Comparison of ENCODE assay signal across 8 cellular contexts in genomic region chr3:127673191-127674098, GRCh38. TPM values are rescaled to one million over a fixed set of nuclear protein-coding genes. Genes with fewer than 3 reads are reported as not detected.
DNase-seq lines count a peak whose midpoint lies in the region; ATAC-seq and TF ChIP-seq lines count a peak whose summit lies in the region.

No MANE protein-coding gene starts in this region.

- H3K4me1 ChIP-seq in GM23338 (ENCODE audit: insufficient read depth) (peaks cover 5% of the 10 kb centered on the region; the same call in 1 of the 2 replicates), mesendoderm (ENCODE audit: control insufficient read depth, low read depth, low read length) (no peaks in the 10 kb centered on the region)

- H3K36me3 ChIP-seq in GM23338 (ENCODE audit: insufficient read depth) = no peaks in the 10 kb centered on the region
- H3K36me3 ChIP-seq in MG63 = peaks cover 14% of the 10 kb centered on the region
- H3K36me3 ChIP-seq in mesendoderm (ENCODE audit: control insufficient read depth, insufficient read depth, low read length) = no peaks in the 10 kb centered on the region

- H2BK15ac ChIP-seq in mesendoderm (replicated peaks; ENCODE audit: low read depth) = no peak overlapping the region

- no peaks in the 10 kb centered on the region for H3K9me3 ChIP-seq in MG63

- no peak overlapping the region for H2BK120ac ChIP-seq in mesendoderm (ENCODE audit: low read depth, low read length)

- CTCF ChIA-PET in activated CD4-positive, alpha-beta T cell treated with anti-CD3 and anti-CD28 coated beads for 36 hours (lab: Charles Lee) = no interaction called here

- H3K27me3 Mint-ChIP-seq in GM23338 (ENCODE audit: insufficient read depth, low read depth, poor library complexity) = peaks cover 14% of the 10 kb centered on the region
- H3K27me3 Mint-ChIP-seq in activated CD4-positive, alpha-beta T cell treated with anti-CD3 and anti-CD28 coated beads for 36 hours = no peaks in the 10 kb centered on the region

- no peaks in the 10 kb centered on the region; the same call in 2 of the 3 replicates for H3K36me3 Mint-ChIP-seq in GM23338 (ENCODE audit: low read depth)
- peaks cover 2% of the 10 kb centered on the region for H3K36me3 Mint-ChIP-seq in activated CD4-positive, alpha-beta T cell treated with anti-CD3 and anti-CD28 coated beads for 36 hours (ENCODE audit: low read depth)

- H3K4me3 ChIP-seq in GM08714 (ENCODE audit: low read length) (peak overlapping the region; percentile 80; the same call in 1 of the 2 replicates), GM23338 (peak overlapping the region; percentile 83), MG63 (peak overlapping the region; percentile 86), mesendoderm (ENCODE audit: low read length) (peak overlapping the region; percentile 82)

- H3K27me3 ChIP-seq in GM23338 (ENCODE audit: insufficient read depth) = no peaks in the 10 kb centered on the region
- H3K27me3 ChIP-seq in MG63 = no peaks in the 10 kb centered on the region
- H3K27me3 ChIP-seq in mesendoderm (ENCODE audit: insufficient read depth, low read length, poor library complexity) = no peaks in the 10 kb centered on the region

- H2AK5ac ChIP-seq in mesendoderm (ENCODE audit: low read length) = no peak overlapping the region

- TF ChIP-seq CTCF in GM23338 (conservative IDR thresholded peaks at IDR 0.05; ENCODE audit: low read depth in 2 of 2) = no peak

- H3F3A ChIP-seq in GM23338 (replicated peaks; ENCODE audit: low read depth) = no peaks in the 10 kb centered on the region

- H3K9me3 Mint-ChIP-seq in GM23338 = peaks cover 5% of the 10 kb centered on the region; the same call in 2 of the 3 replicates
- H3K9me3 Mint-ChIP-seq in activated CD4-positive, alpha-beta T cell treated with anti-CD3 and anti-CD28 coated beads for 36 hours (ENCODE audit: low read depth) = no peaks in the 10 kb centered on the region

- no peak overlapping the region for H3K23ac ChIP-seq in mesendoderm (ENCODE audit: low read length)

- H3K56ac ChIP-seq in mesendoderm (ENCODE audit: low read length) = peak overlapping the region; percentile 92

- no peak overlapping the region for H3K18ac ChIP-seq in mesendoderm (ENCODE audit: low read length)

- H3K4me1 Mint-ChIP-seq in GM23338 = peaks cover 17% of the 10 kb centered on the region
- H3K4me1 Mint-ChIP-seq in activated CD4-positive, alpha-beta T cell treated with anti-CD3 and anti-CD28 coated beads for 36 hours = peaks cover 22% of the 10 kb centered on the region

- no peaks in the 10 kb centered on the region for H3K79me1 ChIP-seq in mesendoderm (ENCODE audit: low read length)

- POLR2A ChIA-PET in activated CD4-positive, alpha-beta T cell treated with anti-CD3 and anti-CD28 coated beads for 36 hours (lab: Charles Lee) = no interaction called here

- H2AFZ ChIP-seq in GM23338 = peak overlapping the region; percentile 89

- H4K5ac ChIP-seq in mesendoderm (ENCODE audit: low read length) = no peak overlapping the region

- intact Hi-C loops in activated CD4-positive, alpha-beta T cell treated with anti-CD3 and anti-CD28 coated beads for 36 hours (cut with DNase I, micrococcal nuclease) = loop anchor here (1.0 to 5.0 kb wide), 6 partner anchors 45 to 1757 kb away; partner anchors contain the start of genes EFCAB12 (in 1 of the 2), PODXL2 (in 1 of the 2), SEC61A1 (in 1 of the 2) and TPRA1 (in 1 of the 2)

- peak overlapping the region; percentile 73 for H3K9ac ChIP-seq in mesendoderm (ENCODE audit: low read length)

- H3K27ac Mint-ChIP-seq in GM23338 = no peak overlapping the region
- H3K27ac Mint-ChIP-seq in activated CD4-positive, alpha-beta T cell treated with anti-CD3 and anti-CD28 coated beads for 36 hours = peak overlapping the region; percentile 76

- H4K8ac ChIP-seq in mesendoderm (ENCODE audit: low read depth, low read length) = no peak overlapping the region

- no peaks in the 10 kb centered on the region for H4K20me1 ChIP-seq in GM23338 (replicated peaks; ENCODE audit: insufficient read depth)

- H3K4me2 ChIP-seq in GM23338 (peak overlapping the region; percentile 91), mesendoderm (ENCODE audit: low read length) (peak overlapping the region; percentile 74)

- H3K4me3 Mint-ChIP-seq in GM23338 = peak overlapping the region; percentile 87
- H3K4me3 Mint-ChIP-seq in activated CD4-positive, alpha-beta T cell treated with anti-CD3 and anti-CD28 coated beads for 36 hours = peak overlapping the region; percentile 88

- H3K4ac ChIP-seq in mesendoderm (ENCODE audit: low read depth, low read length) = no peak overlapping the region

- peak; percentile 47 for ATAC-seq in GM23338
- peak; percentile 53 for ATAC-seq in activated CD4-positive, alpha-beta T cell treated with anti-CD3 and anti-CD28 coated beads for 36 hours
- ATAC-seq in stimulated activated naive CD8-positive, alpha-beta T cell treated with anti-CD3 and anti-CD28 coated beads, Interleukin-15, Interleukin-2, amounts not matched to agents 100 U/mL and 50 U/mL, for 24 hours = peak; percentile 37

- H3K27ac ChIP-seq in GM23338 (ENCODE audit: low read depth) = peak overlapping the region; percentile 26; the same call in 1 of the 2 replicates
- no peak overlapping the region for H3K27ac ChIP-seq in mesendoderm (ENCODE audit: low read depth, low read length)

- H2BK5ac ChIP-seq in mesendoderm (ENCODE audit: low read length) = no peak overlapping the region

- WGBS in mesendoderm (ENCODE audit: extremely low coverage, insufficient coverage, low lambda C conversion rate) = no CpG with 5 or more reads among the region's 50 CpGs

- DNase-seq in GM23338 (ENCODE audit: low spot score) (peak; percentile 48), MG63 (peak; percentile 81), mesendoderm (no peak), GOT3 (lab: John Stamatoyannopoulos, UW) (no peak)
- peak; percentile 68 for DNase-seq in activated CD4-positive, alpha-beta T cell treated with anti-CD3 and anti-CD28 coated beads for 36 hours
- DNase-seq in effector CD8-positive, alpha-beta T cell (lab: John Stamatoyannopoulos, UW) = peak; percentile 49
- peak; percentile 60 for DNase-seq in stimulated activated naive CD8-positive, alpha-beta T cell treated with anti-CD3 and anti-CD28 coated beads, Interleukin-15, Interleukin-2, amounts not matched to agents 100 U/mL and 50 U/mL, for 24 hours

- no peaks in the 10 kb centered on the region for H3K79me2 ChIP-seq in GM23338 (replicated peaks; ENCODE audit: insufficient read depth)
- no peaks in the 10 kb centered on the region for H3K79me2 ChIP-seq in mesendoderm (ENCODE audit: control insufficient read depth, insufficient read depth, low read length)

- H3K9me2 ChIP-seq in GM23338 (ENCODE audit: insufficient read depth) = no peaks in the 10 kb centered on the region

TF ChIP-seq in GM23338, 12 proteins besides CTCF, POLR2A, EP300 and RAD21:
- TF ChIP-seq ZNF331 (CRISPR knock-in tag; IDR thresholded peaks at IDR 0.05; ENCODE audit: low read depth) (no peak), CREB1 (CRISPR knock-in tag; IDR thresholded peaks at IDR 0.05; ENCODE audit: low read depth) (peak; percentile 48)

RNA-seq across cellular contexts. Expression of gene ABTB1, which starts 0.7 kb away (rescaled TPM):
- total RNA-seq in GM23338 (2014; rRNA removed; shearing (Covaris generic)) = 5.0 and 5.7 TPM in 2 replicates
- polyA plus RNA-seq in GM23338 (2016; fragmentation: Nextera tagmentation; extraction: Ambion mirVana) = 3.7 TPM in 2 replicates
- total RNA-seq in MG63 (2014; rRNA removed; shearing (Covaris generic); ENCODE audit: low replicate concordance) = 16.0 and 21.0 TPM in 2 replicates
- total RNA-seq in activated CD4-positive, alpha-beta T cell treated with anti-CD3 and anti-CD28 coated beads for 36 hours = 1 to 10 TPM; 8.3 to 9.6 TPM
- 1.5 TPM for polyA plus RNA-seq in mesendoderm (2013, experiment 1 of 2)
- 1.1 TPM for polyA plus RNA-seq in mesendoderm (2013, experiment 2 of 2)

RNA-seq across cellular contexts. Expression of gene PODXL2, which starts 44.5 kb away (rescaled TPM):
- total RNA-seq in GM23338 (2014; rRNA removed; shearing (Covaris generic)) = 51.0 and 57.6 TPM in 2 replicates
- polyA plus RNA-seq in GM23338 (2016; fragmentation: Nextera tagmentation; extraction: Ambion mirVana) = 18.4 and 19.1 TPM in 2 replicates
- 70.4 and 84.7 TPM in 2 replicates for total RNA-seq in MG63 (2014; rRNA removed; shearing (Covaris generic); ENCODE audit: low replicate concordance)
- 1 to 10 TPM; 1.9 TPM for total RNA-seq in activated CD4-positive, alpha-beta T cell treated with anti-CD3 and anti-CD28 coated beads for 36 hours
- 9.6 TPM for polyA plus RNA-seq in mesendoderm (2013, experiment 1 of 2)
- polyA plus RNA-seq in mesendoderm (2013, experiment 2 of 2) = 10.3 TPM

Comparison
In these comparisons a context has a peak if more than half of its experiments do, and no peak if none do; other contexts are left out.
1. DNase-seq: peak in GM23338 (single experiment), MG63 (single experiment), activated CD4-positive, alpha-beta T cell treated with anti-CD3 and anti-CD28 coated beads for 36 hours (single experiment), effector CD8-positive, alpha-beta T cell (single experiment) and stimulated activated naive CD8-positive, alpha-beta T cell treated with anti-CD3 and anti-CD28 coated beads, Interleukin-15, Interleukin-2, amounts not matched to agents 100 U/mL and 50 U/mL, for 24 hours (single experiment); none in mesendoderm (single experiment) and GOT3 (single experiment).
2. RNA of gene PODXL2, which starts 44.5 kb away (total RNA-seq): 70.4 to 84.7 TPM in MG63 and 51.0 to 57.6 TPM in GM23338; 1.9 TPM in activated CD4-positive, alpha-beta T cell treated with anti-CD3 and anti-CD28 coated beads for 36 hours; every median in the first group is over 10 times any median in the second.
3. Peak in every context shown above with its lines, with median percentiles within 50 percentile points of each other: H3K4me3 ChIP-seq and ATAC-seq.